Comparison of ENCODE assay signal across 1 cellular context in genomic region chr3:40307176-40307575, GRCh38.
TF ChIP-seq lines count a peak whose summit lies in the region.

No MANE protein-coding gene starts in this region.

TF ChIP-seq in WTC11, 78 proteins besides CTCF, POLR2A, EP300 and RAD21 (continued from another document):
- TF ChIP-seq ZNF532 (CRISPR knock-in tag; IDR thresholded peaks at IDR 0.05; ENCODE audit: borderline replicate concordance) = no peak
- no peak for TF ChIP-seq ELF4 (CRISPR knock-in tag; IDR thresholded peaks at IDR 0.05; ENCODE audit: low read depth)
- TF ChIP-seq ATF3 (CRISPR knock-in tag; conservative IDR thresholded peaks at IDR 0.05) = no peak
TF ChIP-seq in WTC11: peak in this region for 0.
